22 cellular contexts compared by ENCODE assay signal in the genomic region with DNA sequence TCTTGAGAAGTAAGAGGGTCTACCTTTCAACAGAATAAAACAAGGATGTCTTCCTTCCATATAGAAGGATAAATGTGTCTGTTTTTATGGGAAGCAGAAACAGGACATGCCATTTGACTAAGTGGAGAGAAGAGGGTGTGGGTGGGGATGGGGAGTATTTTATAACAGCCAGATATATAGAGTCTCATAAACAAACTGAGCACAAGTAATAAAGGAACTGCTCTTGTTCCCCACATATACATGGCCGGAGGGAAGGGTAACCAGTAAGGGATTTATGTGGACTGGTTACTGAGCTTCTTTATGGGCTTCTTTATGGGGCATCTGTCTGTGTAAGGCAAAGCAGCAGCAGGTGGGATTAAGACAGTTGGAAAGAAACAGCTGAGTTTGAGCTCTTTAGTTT.
"Had no signal": no experiment of that assay in that cellular context is flagged by ENCODE, and none has a peak within 500 bp of the region (broad histone marks: within the 10 kb centered on the region; RNA-seq: fewer than 3 reads in every experiment).

No MANE protein-coding gene starts in this region.

- DNase-seq: colonic mucosa; cortex of kidney; effector CD8-positive, alpha-beta T cell; effector memory CD8-positive, alpha-beta T cell; endodermal cell; erythroblast; esophagus squamous epithelium; foreskin fibroblast; foreskin melanocyte; gastrocnemius medialis; glutamatergic neuron; head of caudate nucleus; heart right ventricle; hippocampal formation; left cardiac atrium; left lung; left ventricle myocardium superior; lower lobe of right lung; mesenchymal stem cell; naive thymus-derived CD8-positive, alpha-beta T cell had no signal

- H3K27me3 ChIP-seq: colonic mucosa, heart right ventricle, left lung had no signal

- ATAC-seq: effector memory CD8-positive, alpha-beta T cell; esophagus mucosa; gastrocnemius medialis; heart right ventricle; left cardiac atrium; left lung; left ventricle myocardium superior; lower lobe of right lung; naive thymus-derived CD8-positive, alpha-beta T cell had no signal

- H3K9me3 ChIP-seq: colonic mucosa, esophagus squamous epithelium, gastrocnemius medialis, heart right ventricle, left lung, lower lobe of right lung had no signal

- H3K4me1 ChIP-seq: esophagus squamous epithelium, gastrocnemius medialis, heart right ventricle, left lung, lower lobe of right lung had no signal

- H3K36me3 ChIP-seq: colonic mucosa, esophagus squamous epithelium, gastrocnemius medialis, heart right ventricle, left lung, lower lobe of right lung had no signal

- H3K27ac ChIP-seq: colonic mucosa, epithelial cell of prostate, esophagus squamous epithelium, gastrocnemius medialis, heart right ventricle, left lung, lower lobe of right lung had no signal

- H3K4me3 ChIP-seq: colonic mucosa, esophagus squamous epithelium, gastrocnemius medialis, heart right ventricle, left lung, lower lobe of right lung had no signal
